In genomic region chr1:220689696-220690095, GRCh38 we compare ENCODE assay signal across 8 cellular contexts. TPM values are rescaled to one million over a fixed set of nuclear protein-coding genes. Genes with fewer than 3 reads are reported as not detected.
DNase-seq lines count a peak whose midpoint lies in the region; ATAC-seq and TF ChIP-seq lines count a peak whose summit lies in the region.

No MANE protein-coding gene starts in this region.

- CTCF ChIA-PET in A673 (lab: Charles Lee), result no interaction called here
- CTCF ChIA-PET in naive thymus-derived CD4-positive, alpha-beta T cell (lab: Charles Lee), result interaction anchor here (0.9 kb wide), 1 partner anchor 45 kb away, joined by 3 read pairs; no protein-coding TSS in a partner anchor

- POLR2A ChIA-PET in A673 (lab: Charles Lee; ENCODE audit: low non-redundant PET), result no interaction called here
- POLR2A ChIA-PET in naive thymus-derived CD4-positive, alpha-beta T cell (lab: Charles Lee), result no interaction called here

- H3K27ac Mint-ChIP-seq in dendritic cell treated with granulocyte-macrophage colony-stimulating factor and Interleukin-4, amounts not matched to agents 40 ng/mL and 50 ng/mL, for 4 days, result no peak overlapping the region
- peak overlapping the region in 2 of 9 donors; percentile 22 to 32 for H3K27ac Mint-ChIP-seq in naive thymus-derived CD4-positive, alpha-beta T cell

- H3K27me3 ChIP-seq in A673 (replicated peaks; ENCODE audit: insufficient read depth, low read depth, low read length, poor library complexity) (peaks cover 44% of the 10 kb centered on the region), HL-60 (ENCODE audit: insufficient read depth, poor library complexity, severe bottlenecking) (peaks cover 7% of the 10 kb centered on the region)
- no peaks in the 10 kb centered on the region for H3K27me3 ChIP-seq in naive thymus-derived CD4-positive, alpha-beta T cell (ENCODE audit: control insufficient read depth in 2 of 2, insufficient read depth in 2 of 2, low read length in 2 of 2)

- BruUV-seq in A673 (replicated peaks; lab: Mats Ljungman, UMichigan), result no TSS peak

- H3K9me3 ChIP-seq in A673 (ENCODE audit: low read depth, low read length, poor library complexity, severe bottlenecking), result no peaks in the 10 kb centered on the region
- no peaks in the 10 kb centered on the region for H3K9me3 ChIP-seq in naive thymus-derived CD4-positive, alpha-beta T cell (ENCODE audit: control insufficient read depth in 2 of 3, low read length in 3 of 3)

- H3K27me3 Mint-ChIP-seq in dendritic cell treated with granulocyte-macrophage colony-stimulating factor and Interleukin-4, amounts not matched to agents 40 ng/mL and 50 ng/mL, for 4 days, result peaks cover 30% of the 10 kb centered on the region
- peaks cover 5 to 32% (median 11%) of the 10 kb centered on the region in 5 donors for H3K27me3 Mint-ChIP-seq in naive thymus-derived CD4-positive, alpha-beta T cell

- H3K27ac ChIP-seq in A673 (ENCODE audit: low read depth, low read length, poor library complexity, severe bottlenecking) (no peak overlapping the region), HL-60 (replicated peaks) (no peak overlapping the region)
- no peak overlapping the region for H3K27ac ChIP-seq in naive thymus-derived CD4-positive, alpha-beta T cell (ENCODE audit: low read depth, low read length)

- no peaks in the 10 kb centered on the region for H3K36me3 ChIP-seq in A673 (ENCODE audit: insufficient read depth, low read length, poor library complexity, severe bottlenecking)
- H3K36me3 ChIP-seq in naive thymus-derived CD4-positive, alpha-beta T cell (ENCODE audit: control insufficient read depth in 2 of 3, insufficient read depth in 3 of 3, low read length in 3 of 3), result no peaks in the 10 kb centered on the region

- no peak for ATAC-seq in naive thymus-derived CD4-positive, alpha-beta T cell
- ATAC-seq in omental fat pad (ENCODE audit: low FRiP score), result no peak

- H3K36me3 Mint-ChIP-seq in dendritic cell treated with granulocyte-macrophage colony-stimulating factor and Interleukin-4, amounts not matched to agents 40 ng/mL and 50 ng/mL, for 4 days (ENCODE audit: low read depth), result no peaks in the 10 kb centered on the region
- peaks cover 0 to 1% (median 0%) of the 10 kb centered on the region in 5 donors for H3K36me3 Mint-ChIP-seq in naive thymus-derived CD4-positive, alpha-beta T cell

- peaks cover 4% of the 10 kb centered on the region for H3K4me1 ChIP-seq in A673 (ENCODE audit: insufficient read depth, low read length, poor library complexity, severe bottlenecking)
- H3K4me1 ChIP-seq in naive thymus-derived CD4-positive, alpha-beta T cell (ENCODE audit: control insufficient read depth in 2 of 2, insufficient read depth in 2 of 2, low read length in 2 of 2), result peaks cover 5 to 8% of the 10 kb centered on the region in 2 donors

- peak overlapping the region; percentile 49 for H3K4me3 ChIP-seq in A673 (ENCODE audit: low read depth, low read length, poor library complexity, severe bottlenecking)
- peak overlapping the region; percentile 53; the same call in 1 of the 2 replicates for H3K4me3 ChIP-seq in HL-60 (replicated peaks; ENCODE audit: insufficient read depth, low read length)
- peak overlapping the region; percentile 58 for H3K4me3 ChIP-seq in naive thymus-derived CD4-positive, alpha-beta T cell (ENCODE audit: low read length)

- DNase-seq in A673 (ENCODE audit: low spot score), result no peak
- no peak for DNase-seq in HL-60 (ENCODE audit: low read depth in 1 of 2, low spot score in 1 of 2)
- no peak for DNase-seq in naive thymus-derived CD4-positive, alpha-beta T cell
- no peak for DNase-seq in NCI-H345 (lab: John Stamatoyannopoulos, UW)
- DNase-seq in inferior parietal cortex (ENCODE audit: extremely low spot score), result no peak
- DNase-seq in omental fat pad (ENCODE audit: low spot score), result no peak
- DNase-seq in activated CD8-positive, alpha-beta memory T cell treated with anti-CD3 and anti-CD28 coated beads, Interleukin-2, amount 50 U/mL, for 4 hours, result no peak

- TF ChIP-seq CTCF in A673 (conservative IDR thresholded peaks at IDR 0.05; ENCODE audit: low read depth, low read length) (no peak), HL-60 (IDR thresholded peaks at IDR 0.05; ENCODE audit: insufficient read depth, low read length) (no peak), omental fat pad (IDR thresholded peaks at IDR 0.05) (no peak)

- peaks cover 9% of the 10 kb centered on the region for H3K9me3 Mint-ChIP-seq in dendritic cell treated with granulocyte-macrophage colony-stimulating factor and Interleukin-4, amounts not matched to agents 40 ng/mL and 50 ng/mL, for 4 days
- no peaks in the 10 kb centered on the region for H3K9me3 Mint-ChIP-seq in naive thymus-derived CD4-positive, alpha-beta T cell

- H3K4me1 Mint-ChIP-seq in dendritic cell treated with granulocyte-macrophage colony-stimulating factor and Interleukin-4, amounts not matched to agents 40 ng/mL and 50 ng/mL, for 4 days (ENCODE audit: low read depth), result peaks cover 9% of the 10 kb centered on the region
- peaks cover 5 to 14% (median 7%) of the 10 kb centered on the region in 7 donors for H3K4me1 Mint-ChIP-seq in naive thymus-derived CD4-positive, alpha-beta T cell

- intact Hi-C loops in A673 (cut with micrococcal nuclease; ENCODE audit: unreplicated experiment), result no loop called here
- intact Hi-C loops in dendritic cell treated with granulocyte-macrophage colony-stimulating factor and Interleukin-4, amounts not matched to agents 40 ng/mL and 50 ng/mL, for 4 days (cut with micrococcal nuclease), result loop anchor here (1.0 to 2.0 kb wide), 2 partner anchors 43 to 87 kb away; no protein-coding TSS in a partner anchor
- intact Hi-C loops in naive thymus-derived CD4-positive, alpha-beta T cell (cut with micrococcal nuclease), result loop anchor here (1.0 to 5.0 kb wide), 4 partner anchors 44 to 642 kb away; partner anchors contain the start of genes EPRS1 (in 1 of the 2) and RAB3GAP2 (in 1 of the 2)

- H3K4me3 Mint-ChIP-seq in dendritic cell treated with granulocyte-macrophage colony-stimulating factor and Interleukin-4, amounts not matched to agents 40 ng/mL and 50 ng/mL, for 4 days, result peak overlapping the region; percentile 91
- peak overlapping the region; percentile 71 to 89 (median 84) for H3K4me3 Mint-ChIP-seq in naive thymus-derived CD4-positive, alpha-beta T cell

RNA-seq across cellular contexts. Expression of gene C1orf115, which starts 0.5 kb away (rescaled TPM):
- 0.11 and 0.44 TPM in 2 replicates for total RNA-seq in A673 (2021)
- total RNA-seq in naive thymus-derived CD4-positive, alpha-beta T cell, result 1 to 10 TPM in 4 of 5 experiments, under 1 TPM in 1; 0.17 to 2.1 (median 1.5) TPM
- polyA plus RNA-seq in naive thymus-derived CD4-positive, alpha-beta T cell, result 1 to 10 TPM; 1.9 to 3.2 TPM
- total RNA-seq in omental fat pad, result 10 to 100 TPM; 27.4 to 63.0 (median 38.9) TPM

RNA-seq across cellular contexts. Expression of gene MTARC2, which starts 58.4 kb away (rescaled TPM):
- total RNA-seq in A673 (2021) (0.55 TPM in 1 of 2 replicates, not detected in the other), omental fat pad (10 to 100 TPM; 15.7 to 31.6 (median 26.7) TPM)
- total RNA-seq in naive thymus-derived CD4-positive, alpha-beta T cell, result 1 to 10 TPM in 1 of 5 experiments, not detected in 4; 1.1 TPM
- not detected for polyA plus RNA-seq in naive thymus-derived CD4-positive, alpha-beta T cell

Comparison
In these comparisons a context has a peak if more than half of its experiments do, and no peak if none do; other contexts are left out.
1. RNA of gene C1orf115, which starts 0.5 kb away (total RNA-seq): 27.4 to 63.0 TPM in omental fat pad; 0.17 to 2.1 TPM in naive thymus-derived CD4-positive, alpha-beta T cell and 0.11 to 0.44 TPM in A673; every median in the first group is over 4 times any median in the second.
2. RNA of gene MTARC2, which starts 58.4 kb away (total RNA-seq): 15.7 to 31.6 TPM in omental fat pad; 0.55 TPM in A673 and 1.1 TPM in naive thymus-derived CD4-positive, alpha-beta T cell; every median in the first group is over 4 times any median in the second.
3. Peak in every context shown above with its lines, with median percentiles within 50 percentile points of each other: H3K4me3 ChIP-seq.